ENCODE assay signal across 26 cellular contexts in genomic region chr19:5971714-5972354, GRCh38. TPM values are rescaled to one million over a fixed set of nuclear protein-coding genes. Genes with fewer than 3 reads are reported as not detected.
A peak's percentile ranks its signal among the peaks of the same experiment; 100 is the strongest.
DNase-seq lines count a peak whose midpoint lies in the region; ATAC-seq, FAIRE-seq and TF ChIP-seq lines count a peak whose summit lies in the region.
"Had no signal": no experiment of that assay in that cellular context is flagged by ENCODE, and none has a peak within 500 bp of the region (broad histone marks: within the 10 kb centered on the region; RNA-seq: fewer than 3 reads in every experiment).

No MANE protein-coding gene starts in this region.

- no peak for DNase-seq in activated T-cell treated with anti-CD3 and anti-CD28 coated beads, Interleukin-2, amount 50 U/mL, for 72 hours
- no peak for DNase-seq in activated T-cell treated with anti-CD3 and anti-CD28 coated beads for 4 hours
- peak; percentile 76 for DNase-seq in Jurkat, Clone E6-1 (ENCODE audit: low read depth, low spot score)
- no peak for DNase-seq in activated naive CD8-positive, alpha-beta T cell treated with anti-CD3 and anti-CD28 coated beads for 36 hours
- no peak for DNase-seq in trophoblast cell
- DNase-seq in omental fat pad (ENCODE audit: low spot score) = no peak
- no peak for DNase-seq in GF-D8 (lab: John Stamatoyannopoulos, UW)
- no peak for DNase-seq in GM12892 (ENCODE audit: insufficient read length)
- DNase-seq: activated CD4-positive, alpha-beta T cell treated with anti-CD3 and anti-CD28 coated beads, Interleukin-2, amount 50 U/mL, for 4 hours; activated T-cell treated with anti-CD3 and anti-CD28 coated beads, Interleukin-2, amount 50 U/mL, for 1 hour; dermis blood vessel endothelial cell; DMS153; IMR-90; naive B cell; NCI-H187 treated with DMSO at 0.1 percent for 48 hours; NCI-H226; Peyer's patch had no signal

- H3K4ac ChIP-seq in trophoblast cell (ENCODE audit: low read depth, low read length) = peak overlapping the region; percentile 91

- H3K27ac Mint-ChIP-seq in activated T-cell treated with anti-CD3 and anti-CD28 coated beads, Interleukin-2, amount 50 U/mL, for 72 hours = peak overlapping the region; percentile 2
- H3K27ac Mint-ChIP-seq in activated naive CD8-positive, alpha-beta T cell treated with anti-CD3 and anti-CD28 coated beads for 36 hours = peak overlapping the region; percentile 60

- H4K12ac ChIP-seq in trophoblast cell (ENCODE audit: low read depth, low read length) = no peak overlapping the region

- H3K9me3 ChIP-seq in trophoblast cell (ENCODE audit: insufficient read depth, low read depth, low read length) = no peaks in the 10 kb centered on the region
- H3K9me3 ChIP-seq: Peyer's patch, prostate gland had no signal

- H3K9me3 Mint-ChIP-seq in activated T-cell treated with anti-CD3 and anti-CD28 coated beads, Interleukin-2, amount 50 U/mL, for 72 hours = no peaks in the 10 kb centered on the region
- H3K9me3 Mint-ChIP-seq in activated naive CD8-positive, alpha-beta T cell treated with anti-CD3 and anti-CD28 coated beads for 36 hours = no peaks in the 10 kb centered on the region
- H3K9me3 Mint-ChIP-seq: CD14-positive monocyte, naive B cell had no signal

- H3K79me1 ChIP-seq in trophoblast cell (ENCODE audit: low read length) = no peaks in the 10 kb centered on the region

- H3K27me3 ChIP-seq in trophoblast cell (ENCODE audit: insufficient read depth, low read length) = no peaks in the 10 kb centered on the region
- H3K27me3 ChIP-seq: cardiac muscle cell, Peyer's patch had no signal

- no peak for ATAC-seq in activated T-cell treated with anti-CD3 and anti-CD28 coated beads, Interleukin-2, amount 50 U/mL, for 72 hours (replicated peaks in 1 of 2)
- no peak for ATAC-seq in omental fat pad (ENCODE audit: low FRiP score)
- ATAC-seq: HCT116 had no signal

- TF ChIP-seq CTCF in omental fat pad (IDR thresholded peaks at IDR 0.05) = no peak

- no peak for TF ChIP-seq POLR2A in GM12892 (IDR thresholded peaks at IDR 0.05; ENCODE audit: low read depth, low read length)

- no peak overlapping the region for H4K8ac ChIP-seq in trophoblast cell (ENCODE audit: low read depth, low read length)

- no peak overlapping the region for H3K4me3 ChIP-seq in Jurkat, Clone E6-1 (ENCODE audit: low read length)
- H3K4me3 ChIP-seq in trophoblast cell (ENCODE audit: low read depth, low read length) = no peak overlapping the region
- H3K4me3 ChIP-seq: cardiac muscle cell, lung, Peyer's patch, prostate gland, skin epidermis had no signal

- peaks cover 24 to 33% of the 10 kb centered on the region in 2 experiments for H3K4me1 ChIP-seq in trophoblast cell (ENCODE audit: control insufficient read depth in 1 of 2, insufficient read depth in 2 of 2, low read length in 2 of 2)

- no peak overlapping the region for H2BK12ac ChIP-seq in trophoblast cell (ENCODE audit: low read length)

- no peak overlapping the region for H3K27ac ChIP-seq in trophoblast cell (ENCODE audit: low read depth, low read length)
- H3K27ac ChIP-seq: cardiac muscle cell, HL-60, Peyer's patch, prostate gland, skin epidermis had no signal

- H3K27me3 Mint-ChIP-seq in activated T-cell treated with anti-CD3 and anti-CD28 coated beads, Interleukin-2, amount 50 U/mL, for 72 hours (ENCODE audit: low read depth) = no peaks in the 10 kb centered on the region
- H3K27me3 Mint-ChIP-seq in activated naive CD8-positive, alpha-beta T cell treated with anti-CD3 and anti-CD28 coated beads for 36 hours = no peaks in the 10 kb centered on the region
- H3K27me3 Mint-ChIP-seq: naive B cell had no signal

- H2AFZ ChIP-seq in trophoblast cell (ENCODE audit: insufficient read depth, low read length, poor library complexity) = no peak overlapping the region

- H3K4me2 ChIP-seq in trophoblast cell (ENCODE audit: low read length) = no peak overlapping the region

- no peak overlapping the region for H2AK5ac ChIP-seq in trophoblast cell (ENCODE audit: low read length)

- no peak overlapping the region for H3K23ac ChIP-seq in trophoblast cell (ENCODE audit: low read length)

- no peak overlapping the region for H3K4me3 Mint-ChIP-seq in activated T-cell treated with anti-CD3 and anti-CD28 coated beads, Interleukin-2, amount 50 U/mL, for 72 hours
- H3K4me3 Mint-ChIP-seq in activated naive CD8-positive, alpha-beta T cell treated with anti-CD3 and anti-CD28 coated beads for 36 hours = no peak overlapping the region
- H3K4me3 Mint-ChIP-seq: CD14-positive monocyte had no signal

- peaks cover 89% of the 10 kb centered on the region for H3K4me1 Mint-ChIP-seq in activated T-cell treated with anti-CD3 and anti-CD28 coated beads, Interleukin-2, amount 50 U/mL, for 72 hours (ENCODE audit: low read depth)
- peaks cover 81% of the 10 kb centered on the region for H3K4me1 Mint-ChIP-seq in activated naive CD8-positive, alpha-beta T cell treated with anti-CD3 and anti-CD28 coated beads for 36 hours

- no CpG with 5 or more reads among the region's 2 CpGs for WGBS in trophoblast cell (ENCODE audit: extremely low coverage, insufficient coverage, insufficient read length)

- no peak overlapping the region for H3K9ac ChIP-seq in trophoblast cell (ENCODE audit: low read length)

- no peak for FAIRE-seq in GM12892 (lab: Jason Lieb, UNC)
- FAIRE-seq: endothelial cell of umbilical vein, islet of Langerhans had no signal

- H2BK120ac ChIP-seq in trophoblast cell (ENCODE audit: insufficient read depth, low read length, poor library complexity) = no peak overlapping the region

- peaks cover 28% of the 10 kb centered on the region for H3K79me2 ChIP-seq in trophoblast cell (ENCODE audit: control insufficient read depth, insufficient read depth, low read length, poor library complexity)

- H2BK5ac ChIP-seq in trophoblast cell (ENCODE audit: low read depth, low read length, poor library complexity) = no peak overlapping the region

- no peak overlapping the region for H3K18ac ChIP-seq in trophoblast cell (ENCODE audit: low read length)

- H3K36me3 Mint-ChIP-seq in activated T-cell treated with anti-CD3 and anti-CD28 coated beads, Interleukin-2, amount 50 U/mL, for 72 hours (ENCODE audit: insufficient read depth in 2 of 2) = peaks cover 8% of the 10 kb centered on the region in 2 donors
- H3K36me3 Mint-ChIP-seq in activated naive CD8-positive, alpha-beta T cell treated with anti-CD3 and anti-CD28 coated beads for 36 hours = peaks cover 42% of the 10 kb centered on the region

- no peak overlapping the region for H4K91ac ChIP-seq in trophoblast cell (ENCODE audit: low read depth, low read length)

- peaks cover 11 to 17% of the 10 kb centered on the region in 2 experiments for H3K36me3 ChIP-seq in trophoblast cell (ENCODE audit: control insufficient read depth in 1 of 2, insufficient read depth in 2 of 2, low read length in 2 of 2)
- H3K36me3 ChIP-seq: cardiac muscle cell, prostate gland had no signal

- no peak overlapping the region for H3K14ac ChIP-seq in trophoblast cell (ENCODE audit: low read length)

RNA-seq across cellular contexts. Expression of gene RANBP3, which starts 6.1 kb away (rescaled TPM):
- total RNA-seq in activated T-cell treated with anti-CD3 and anti-CD28 coated beads, Interleukin-2, amount 50 U/mL, for 72 hours = 100 to 1,000 TPM in 1 of 2 donors, 10 to 100 TPM in 1; 89.2 to 108 TPM
- polyA plus RNA-seq in Jurkat, Clone E6-1 (2012; ENCODE audit: insufficient read depth, insufficient read length) = 62.0 TPM
- 100 to 1,000 TPM in 1 of 2 experiments, 10 to 100 TPM in 1; 94.0 to 109 TPM for total RNA-seq in activated naive CD8-positive, alpha-beta T cell treated with anti-CD3 and anti-CD28 coated beads for 36 hours
- polyA plus RNA-seq in trophoblast cell (2013) = 85.2 and 95.7 TPM in 2 replicates
- 10 to 100 TPM; 43.8 to 60.1 (median 45.9) TPM for total RNA-seq in omental fat pad
- 34.6 TPM for polyA plus RNA-seq in GM12892 (2012; ENCODE audit: missing spikeins)

RNA-seq across cellular contexts. Expression of gene CAPS, which starts 57.8 kb away (rescaled TPM):
- 10 to 100 TPM; 12.9 to 20.9 TPM for total RNA-seq in activated T-cell treated with anti-CD3 and anti-CD28 coated beads, Interleukin-2, amount 50 U/mL, for 72 hours
- 1.5 TPM for polyA plus RNA-seq in Jurkat, Clone E6-1 (2012; ENCODE audit: insufficient read depth, insufficient read length)
- total RNA-seq in activated naive CD8-positive, alpha-beta T cell treated with anti-CD3 and anti-CD28 coated beads for 36 hours = 1 to 10 TPM; 1.9 to 2.6 TPM
- 3.7 and 3.8 TPM in 2 replicates for polyA plus RNA-seq in trophoblast cell (2013)
- total RNA-seq in omental fat pad = 1 to 10 TPM; 2.3 to 9.0 (median 4.6) TPM
- 2.0 TPM for polyA plus RNA-seq in GM12892 (2012; ENCODE audit: missing spikeins)
